20 cellular contexts compared by ENCODE assay signal in genomic region chr1:167675440-167675839, GRCh38.
"Had no signal": no experiment of that assay in that cellular context is flagged by ENCODE, and none has a peak within 500 bp of the region (broad histone marks: within the 10 kb centered on the region; RNA-seq: fewer than 3 reads in every experiment).

No MANE protein-coding gene starts in this region.

- H3K27me3 ChIP-seq: gastroesophageal sphincter, pancreas, right atrium auricular region, tibial artery had no signal

- H3K4me3 Mint-ChIP-seq: activated naive CD8-positive, alpha-beta T cell treated with anti-CD3 and anti-CD28 coated beads, Interleukin-2, amount 10 ng/mL, durations not matched to agents 7 days and 5 days; activated T-cell treated with anti-CD3 and anti-CD28 coated beads, Interleukin-2, amount 50 U/mL, for 4 hours; nephron; stimulated activated naive CD8-positive, alpha-beta T cell treated with anti-CD3 and anti-CD28 coated beads, Interleukin-15, Interleukin-2, amounts not matched to agents 100 ng/mL and 50 ng/mL, for 24 hours; WTC11 had no signal

- H3K27ac ChIP-seq: epithelial cell of prostate, gastroesophageal sphincter, left ventricle myocardium inferior, pancreas, psoas muscle, right atrium auricular region, tibial artery had no signal

- DNase-seq: activated CD4-positive, alpha-beta T cell treated with anti-CD3 and anti-CD28 coated beads for 4 hours; activated effector memory CD4-positive, alpha-beta T cell treated with Interleukin-2 at 50 U/mL for 16 hours; activated naive CD8-positive, alpha-beta T cell treated with anti-CD3 and anti-CD28 coated beads, Interleukin-2, amount 10 ng/mL, durations not matched to agents 7 days and 5 days; activated T-cell treated with anti-CD3 and anti-CD28 coated beads, Interleukin-2, amount 50 U/mL, for 4 hours; amygdala; cortex of kidney; head of caudate nucleus; hypothalamus; left ventricle myocardium inferior; pancreas; psoas muscle; stimulated activated CD4-positive, alpha-beta T cell treated with anti-CD3 and anti-CD28 coated beads, Interleukin-4, amount 100 ng/mL, for 4 hours; T1000; tibial artery had no signal

- H3K4me1 ChIP-seq: pancreas, tibial artery had no signal

- H3K9me3 ChIP-seq: gastroesophageal sphincter, left ventricle myocardium inferior, pancreas, psoas muscle, right atrium auricular region, tibial artery had no signal

- H3K4me3 ChIP-seq: gastroesophageal sphincter, left ventricle myocardium inferior, pancreas, psoas muscle, right atrium auricular region, tibial artery had no signal

- H3K27me3 Mint-ChIP-seq: activated naive CD8-positive, alpha-beta T cell treated with anti-CD3 and anti-CD28 coated beads, Interleukin-2, amount 10 ng/mL, durations not matched to agents 7 days and 5 days; stimulated activated naive CD8-positive, alpha-beta T cell treated with anti-CD3 and anti-CD28 coated beads, Interleukin-15, Interleukin-2, amounts not matched to agents 100 ng/mL and 50 ng/mL, for 24 hours had no signal

- H3K27ac Mint-ChIP-seq: activated naive CD8-positive, alpha-beta T cell treated with anti-CD3 and anti-CD28 coated beads, Interleukin-2, amount 10 ng/mL, durations not matched to agents 7 days and 5 days; nephron; WTC11 had no signal

- H3K36me3 Mint-ChIP-seq: WTC11 had no signal

- H3K9me3 Mint-ChIP-seq: activated naive CD8-positive, alpha-beta T cell treated with anti-CD3 and anti-CD28 coated beads, Interleukin-2, amount 10 ng/mL, durations not matched to agents 7 days and 5 days; activated T-cell treated with anti-CD3 and anti-CD28 coated beads, Interleukin-2, amount 50 U/mL, for 4 hours; nephron; stimulated activated naive CD8-positive, alpha-beta T cell treated with anti-CD3 and anti-CD28 coated beads, Interleukin-15, Interleukin-2, amounts not matched to agents 100 ng/mL and 50 ng/mL, for 24 hours; WTC11 had no signal

- H3K36me3 ChIP-seq: gastroesophageal sphincter, pancreas, tibial artery had no signal

- ATAC-seq: gastroesophageal sphincter, pancreas, psoas muscle, WTC11 had no signal
